In the genomic region with DNA sequence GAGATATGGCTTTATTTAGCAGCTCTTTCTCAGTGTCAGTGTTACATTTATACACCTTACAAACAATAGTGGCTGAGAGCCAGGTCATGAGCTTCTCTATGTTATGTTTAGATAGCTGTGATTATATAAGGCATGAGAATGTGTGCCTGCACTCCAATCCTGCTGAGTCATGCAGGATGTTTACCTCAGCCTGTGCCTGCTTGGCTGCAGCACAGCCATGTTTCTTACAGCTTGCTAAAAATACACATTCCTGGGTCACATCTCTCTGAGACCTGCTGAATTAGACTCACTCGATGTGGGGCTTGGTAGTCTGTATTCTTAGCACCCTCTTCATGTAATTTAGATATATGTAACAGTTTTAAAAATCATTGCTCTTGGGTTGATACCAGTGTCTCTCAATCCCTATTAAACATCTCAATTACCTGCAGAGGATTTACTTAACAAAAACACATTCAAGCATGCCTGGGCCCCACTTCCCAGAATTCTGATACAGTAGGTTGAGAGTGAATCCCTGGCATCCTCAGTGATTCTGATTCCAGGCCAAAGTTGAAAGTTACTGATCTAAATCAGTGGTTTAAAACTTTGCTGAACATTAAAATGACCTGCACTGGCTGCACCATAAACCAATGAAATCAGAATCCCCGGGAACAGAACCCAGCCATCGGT, we compare ENCODE assay signal across 1 cellular context.
TF ChIP-seq lines count a peak whose summit lies in the region.

No MANE protein-coding gene starts in this region.

TF ChIP-seq in K562, 482 proteins besides CTCF, POLR2A, EP300 and RAD21 (continued from another document and continues in another):
- no peak for TF ChIP-seq SIN3B (IDR thresholded peaks at IDR 0.05; ENCODE audit: low read depth)
- TF ChIP-seq, protein P1, sequence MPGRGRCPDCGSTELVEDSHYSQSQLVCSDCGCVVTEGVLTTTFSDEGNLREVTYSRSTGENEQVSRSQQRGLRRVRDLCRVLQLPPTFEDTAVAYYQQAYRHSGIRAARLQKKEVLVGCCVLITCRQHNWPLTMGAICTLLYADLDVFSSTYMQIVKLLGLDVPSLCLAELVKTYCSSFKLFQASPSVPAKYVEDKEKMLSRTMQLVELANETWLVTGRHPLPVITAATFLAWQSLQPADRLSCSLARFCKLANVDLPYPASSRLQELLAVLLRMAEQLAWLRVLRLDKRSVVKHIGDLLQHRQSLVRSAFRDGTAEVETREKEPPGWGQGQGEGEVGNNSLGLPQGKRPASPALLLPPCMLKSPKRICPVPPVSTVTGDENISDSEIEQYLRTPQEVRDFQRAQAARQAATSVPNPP (IDR thresholded peaks at IDR 0.05; ENCODE audit: borderline replicate concordance, insufficient read depth, insufficient read length) = no peak
- TF ChIP-seq ZNF197 (CRISPR knock-in tag; IDR thresholded peaks at IDR 0.05; ENCODE audit: low read depth) = peak; percentile 76; the same call in 1 of the 2 replicates
- no peak for TF ChIP-seq KDM5B (IDR thresholded peaks at IDR 0.05; ENCODE audit: insufficient replicate concordance, low read depth, low read length)
- peak; percentile 82; the same call in 1 of the 2 replicates for TF ChIP-seq HDAC8 (tag; IDR thresholded peaks at IDR 0.05)
- TF ChIP-seq TSC22D4 (tag; IDR thresholded peaks at IDR 0.05) = no peak
- TF ChIP-seq ZNF175 (CRISPR knock-in tag; IDR thresholded peaks at IDR 0.05; ENCODE audit: low read depth) = peak; percentile 99
- TF ChIP-seq BRCA1 (IDR thresholded peaks at IDR 0.05) = no peak
- no peak for TF ChIP-seq BRCA1 (CRISPR knock-in tag; IDR thresholded peaks at IDR 0.05)
- TF ChIP-seq POLR2AphosphoS2 (IDR thresholded peaks at IDR 0.05; ENCODE audit: low read length) = no peak
- TF ChIP-seq ZNF778 (CRISPR knock-in tag; IDR thresholded peaks at IDR 0.05) = no peak
- no peak for TF ChIP-seq L3MBTL2 (IDR thresholded peaks at IDR 0.05)
- TF ChIP-seq OTX1 (CRISPR knock-in tag; IDR thresholded peaks at IDR 0.05) = peak; percentile 32; the same call in 1 of the 2 replicates
- TF ChIP-seq HDAC6 (IDR thresholded peaks at IDR 0.05; ENCODE audit: low read depth, low read length) = no peak
- no peak for TF ChIP-seq ZNF436 (CRISPR knock-in tag; IDR thresholded peaks at IDR 0.05)
- no peak for TF ChIP-seq POLR2AphosphoS5 (IDR thresholded peaks at IDR 0.05; ENCODE audit: control insufficient read depth, insufficient read depth, low read depth, low read length)
- TF ChIP-seq MCM5 (IDR thresholded peaks at IDR 0.05; ENCODE audit: low read depth) = no peak
- no peak for TF ChIP-seq HCFC1 (IDR thresholded peaks at IDR 0.05; ENCODE audit: low read depth, low read length)
- no peak for TF ChIP-seq CGGBP1 (CRISPR knock-in tag; IDR thresholded peaks at IDR 0.05)
- TF ChIP-seq ZNF76 (CRISPR knock-in tag; IDR thresholded peaks at IDR 0.05; ENCODE audit: borderline replicate concordance) = peak; percentile 90
- TF ChIP-seq IRF2 (CRISPR knock-in tag; IDR thresholded peaks at IDR 0.05) = no peak
- TF ChIP-seq PHB2 (IDR thresholded peaks at IDR 0.05; ENCODE audit: low read depth) = no peak
- no peak for TF ChIP-seq CTBP1 (IDR thresholded peaks at IDR 0.05; ENCODE audit: borderline replicate concordance)
- peak; percentile 79 for TF ChIP-seq ZNF134 (CRISPR knock-in tag; conservative IDR thresholded peaks at IDR 0.05)
- TF ChIP-seq HINFP (tag; conservative IDR thresholded peaks at IDR 0.05; ENCODE audit: low read depth) = peak; percentile 90
- no peak for TF ChIP-seq RBM17 (IDR thresholded peaks at IDR 0.05; ENCODE audit: borderline replicate concordance, low read depth, low read length)
- peak; percentile 92 for TF ChIP-seq PTTG1 (tag; IDR thresholded peaks at IDR 0.05; ENCODE audit: low read depth)
- TF ChIP-seq ZSCAN29 (IDR thresholded peaks at IDR 0.05) = no peak
- no peak for TF ChIP-seq ZNF561 (CRISPR knock-in tag; conservative IDR thresholded peaks at IDR 0.05)
- peak in 1 of 2 experiments; percentile 96; a peak in 2 of 4 replicates for TF ChIP-seq TEAD1 (CRISPR knock-in tag; IDR thresholded peaks at IDR 0.05)
- TF ChIP-seq NCOA2 (IDR thresholded peaks at IDR 0.05; ENCODE audit: partially characterized antibody in 2 of 2) = no peak
- TF ChIP-seq, protein P2, sequence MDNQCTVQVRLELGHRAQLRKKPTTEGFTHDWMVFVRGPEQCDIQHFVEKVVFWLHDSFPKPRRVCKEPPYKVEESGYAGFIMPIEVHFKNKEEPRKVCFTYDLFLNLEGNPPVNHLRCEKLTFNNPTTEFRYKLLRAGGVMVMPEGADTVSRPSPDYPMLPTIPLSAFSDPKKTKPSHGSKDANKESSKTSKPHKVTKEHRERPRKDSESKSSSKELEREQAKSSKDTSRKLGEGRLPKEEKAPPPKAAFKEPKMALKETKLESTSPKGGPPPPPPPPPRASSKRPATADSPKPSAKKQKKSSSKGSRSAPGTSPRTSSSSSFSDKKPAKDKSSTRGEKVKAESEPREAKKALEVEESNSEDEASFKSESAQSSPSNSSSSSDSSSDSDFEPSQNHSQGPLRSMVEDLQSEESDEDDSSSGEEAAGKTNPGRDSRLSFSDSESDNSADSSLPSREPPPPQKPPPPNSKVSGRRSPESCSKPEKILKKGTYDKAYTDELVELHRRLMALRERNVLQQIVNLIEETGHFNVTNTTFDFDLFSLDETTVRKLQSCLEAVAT (IDR thresholded peaks at IDR 0.05) = no peak
- no peak for TF ChIP-seq ZNF699 (CRISPR knock-in tag; IDR thresholded peaks at IDR 0.05; ENCODE audit: insufficient replicate concordance)
- no peak for TF ChIP-seq CEBPG (CRISPR knock-in tag; IDR thresholded peaks at IDR 0.05)
- no peak for TF ChIP-seq CEBPG (tag; conservative IDR thresholded peaks at IDR 0.05 in 1 of 2, IDR thresholded peaks at IDR 0.05 in 1 of 2)
- TF ChIP-seq SRF (CRISPR knock-in tag; IDR thresholded peaks at IDR 0.05) = no peak
- TF ChIP-seq, protein P3, sequence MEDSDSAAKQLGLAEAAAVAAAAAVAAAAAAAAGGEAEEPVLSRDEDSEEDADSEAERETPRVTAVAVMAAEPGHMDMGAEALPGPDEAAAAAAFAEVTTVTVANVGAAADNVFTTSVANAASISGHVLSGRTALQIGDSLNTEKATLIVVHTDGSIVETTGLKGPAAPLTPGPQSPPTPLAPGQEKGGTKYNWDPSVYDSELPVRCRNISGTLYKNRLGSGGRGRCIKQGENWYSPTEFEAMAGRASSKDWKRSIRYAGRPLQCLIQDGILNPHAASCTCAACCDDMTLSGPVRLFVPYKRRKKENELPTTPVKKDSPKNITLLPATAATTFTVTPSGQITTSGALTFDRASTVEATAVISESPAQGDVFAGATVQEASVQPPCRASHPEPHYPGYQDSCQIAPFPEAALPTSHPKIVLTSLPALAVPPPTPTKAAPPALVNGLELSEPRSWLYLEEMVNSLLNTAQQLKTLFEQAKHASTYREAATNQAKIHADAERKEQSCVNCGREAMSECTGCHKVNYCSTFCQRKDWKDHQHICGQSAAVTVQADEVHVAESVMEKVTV (CRISPR knock-in tag; IDR thresholded peaks at IDR 0.05) = no peak
- no peak for TF ChIP-seq REST (CRISPR knock-in tag; IDR thresholded peaks at IDR 0.05; ENCODE audit: low read depth)
- no peak for TF ChIP-seq ARID1B (IDR thresholded peaks at IDR 0.05)
- TF ChIP-seq, protein P4, sequence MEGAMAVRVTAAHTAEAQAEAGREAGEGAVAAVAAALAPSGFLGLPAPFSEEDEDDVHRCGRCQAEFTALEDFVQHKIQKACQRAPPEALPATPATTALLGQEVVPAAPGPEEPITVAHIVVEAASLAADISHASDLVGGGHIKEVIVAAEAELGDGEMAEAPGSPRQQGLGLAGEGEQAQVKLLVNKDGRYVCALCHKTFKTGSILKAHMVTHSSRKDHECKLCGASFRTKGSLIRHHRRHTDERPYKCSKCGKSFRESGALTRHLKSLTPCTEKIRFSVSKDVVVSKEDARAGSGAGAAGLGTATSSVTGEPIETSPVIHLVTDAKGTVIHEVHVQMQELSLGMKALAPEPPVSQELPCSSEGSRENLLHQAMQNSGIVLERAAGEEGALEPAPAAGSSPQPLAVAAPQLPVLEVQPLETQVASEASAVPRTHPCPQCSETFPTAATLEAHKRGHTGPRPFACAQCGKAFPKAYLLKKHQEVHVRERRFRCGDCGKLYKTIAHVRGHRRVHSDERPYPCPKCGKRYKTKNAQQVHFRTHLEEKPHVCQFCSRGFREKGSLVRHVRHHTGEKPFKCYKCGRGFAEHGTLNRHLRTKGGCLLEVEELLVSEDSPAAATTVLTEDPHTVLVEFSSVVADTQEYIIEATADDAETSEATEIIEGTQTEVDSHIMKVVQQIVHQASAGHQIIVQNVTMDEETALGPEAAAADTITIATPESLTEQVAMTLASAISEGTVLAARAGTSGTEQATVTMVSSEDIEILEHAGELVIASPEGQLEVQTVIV (CRISPR knock-in tag; IDR thresholded peaks at IDR 0.05; ENCODE audit: borderline replicate concordance) = no peak
- no peak for TF ChIP-seq ARHGAP35 (IDR thresholded peaks at IDR 0.05; ENCODE audit: partially characterized antibody)
- no peak for TF ChIP-seq NONO (IDR thresholded peaks at IDR 0.05; ENCODE audit: low read depth in 2 of 2, low read length in 1 of 2)
- no peak for TF ChIP-seq RFX5 (IDR thresholded peaks at IDR 0.05; ENCODE audit: low read depth, low read length)
- TF ChIP-seq, protein P5, sequence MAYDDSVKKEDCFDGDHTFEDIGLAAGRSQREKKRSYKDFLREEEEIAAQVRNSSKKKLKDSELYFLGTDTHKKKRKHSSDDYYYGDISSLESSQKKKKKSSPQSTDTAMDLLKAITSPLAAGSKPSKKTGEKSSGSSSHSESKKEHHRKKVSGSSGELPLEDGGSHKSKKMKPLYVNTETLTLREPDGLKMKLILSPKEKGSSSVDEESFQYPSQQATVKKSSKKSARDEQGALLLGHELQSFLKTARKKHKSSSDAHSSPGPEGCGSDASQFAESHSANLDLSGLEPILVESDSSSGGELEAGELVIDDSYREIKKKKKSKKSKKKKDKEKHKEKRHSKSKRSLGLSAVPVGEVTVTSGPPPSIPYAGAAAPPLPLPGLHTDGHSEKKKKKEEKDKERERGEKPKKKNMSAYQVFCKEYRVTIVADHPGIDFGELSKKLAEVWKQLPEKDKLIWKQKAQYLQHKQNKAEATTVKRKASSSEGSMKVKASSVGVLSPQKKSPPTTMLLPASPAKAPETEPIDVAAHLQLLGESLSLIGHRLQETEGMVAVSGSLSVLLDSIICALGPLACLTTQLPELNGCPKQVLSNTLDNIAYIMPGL (CRISPR knock-in tag; IDR thresholded peaks at IDR 0.05) = no peak
- peak; percentile 67; the same call in 1 of the 2 replicates for TF ChIP-seq ZFP1 (CRISPR knock-in tag; IDR thresholded peaks at IDR 0.05)
- no peak for TF ChIP-seq ZFPM2 (CRISPR knock-in tag; IDR thresholded peaks at IDR 0.05)
- TF ChIP-seq MED1 (CRISPR knock-in tag; IDR thresholded peaks at IDR 0.05; ENCODE audit: borderline replicate concordance) = no peak
- TF ChIP-seq SMARCE1 (IDR thresholded peaks at IDR 0.05) = no peak
- TF ChIP-seq HDGF (IDR thresholded peaks at IDR 0.05) = no peak
- TF ChIP-seq IFI16 (CRISPR knock-in tag; IDR thresholded peaks at IDR 0.05) = 0 out of 2 replicates have a peak, but pooled peaks have one; percentile 52
- no peak for TF ChIP-seq TBP (optimal IDR thresholded peaks at IDR 0.05; ENCODE audit: low read depth, low read length)
- no peak for TF ChIP-seq NCOA6 (IDR thresholded peaks at IDR 0.05)
- no peak for TF ChIP-seq CEBPB (tag; IDR thresholded peaks at IDR 0.05)
- TF ChIP-seq ZNF512 (tag; IDR thresholded peaks at IDR 0.05) = no peak
